In genomic region chr22:17671501-17672092, GRCh38 we compare ENCODE assay signal across 7 cellular contexts. TPM values are rescaled to one million over a fixed set of nuclear protein-coding genes. Genes with fewer than 3 reads are reported as not detected.
DNase-seq lines count a peak whose midpoint lies in the region; ATAC-seq, FAIRE-seq and TF ChIP-seq lines count a peak whose summit lies in the region.
"Not testable (repeated sequence)": the region's sequence is repeated elsewhere in the genome, so short reads cannot be mapped to it uniquely, and the experiment has no call there.

No MANE protein-coding gene starts in this region.

- not testable (repeated sequence) for H3K27me3 Mint-ChIP-seq in activated naive CD8-positive, alpha-beta T cell treated with anti-CD3 and anti-CD28 coated beads for 36 hours; stimulated activated naive CD8-positive, alpha-beta T cell treated with anti-CD3 and anti-CD28 coated beads, Interleukin-15, Interleukin-2, amounts not matched to agents 100 ng/mL and 50 ng/mL, for 24 hours

- H3K4me3 Mint-ChIP-seq in activated naive CD8-positive, alpha-beta T cell treated with anti-CD3 and anti-CD28 coated beads for 36 hours, result not testable (repeated sequence)
- peak overlapping the region; percentile 15 for H3K4me3 Mint-ChIP-seq in stimulated activated naive CD8-positive, alpha-beta T cell treated with anti-CD3 and anti-CD28 coated beads, Interleukin-15, Interleukin-2, amounts not matched to agents 100 ng/mL and 50 ng/mL, for 24 hours

- FAIRE-seq in K562 (lab: Jason Lieb, UNC), result not testable (repeated sequence)

- not testable (repeated sequence) for BruUV-seq in K562 (replicated peaks; lab: Mats Ljungman, UMichigan)

- H3K9me1 ChIP-seq in K562 (ENCODE audit: control insufficient read depth, insufficient read depth, low read length), result not testable (repeated sequence)

- not testable (repeated sequence) for ATAC-seq in K562
- ATAC-seq in psoas muscle, result peak; percentile 33 to 76 (median 66)

- CTCF ChIA-PET in K562 (lab: Yijun Ruan, JAX; ENCODE audit: low intra/inter-chr PET ratio), result not testable (repeated sequence)

- peaks cover 33% of the 10 kb centered on the region for H3K4me1 Mint-ChIP-seq in activated naive CD8-positive, alpha-beta T cell treated with anti-CD3 and anti-CD28 coated beads for 36 hours
- H3K4me1 Mint-ChIP-seq in stimulated activated naive CD8-positive, alpha-beta T cell treated with anti-CD3 and anti-CD28 coated beads, Interleukin-15, Interleukin-2, amounts not matched to agents 100 ng/mL and 50 ng/mL, for 24 hours (ENCODE audit: low read depth), result peaks cover 37% of the 10 kb centered on the region

- not testable (repeated sequence) for H4K20me1 ChIP-seq in K562 (replicated peaks; ENCODE audit: control insufficient read depth, insufficient read depth, low read length); fibroblast of lung (ENCODE audit: control insufficient read depth, extremely low read depth, insufficient read depth, low read length)

- peaks cover 32% of the 10 kb centered on the region for H3K36me3 Mint-ChIP-seq in activated naive CD8-positive, alpha-beta T cell treated with anti-CD3 and anti-CD28 coated beads for 36 hours
- peaks cover 30% of the 10 kb centered on the region for H3K36me3 Mint-ChIP-seq in stimulated activated naive CD8-positive, alpha-beta T cell treated with anti-CD3 and anti-CD28 coated beads, Interleukin-15, Interleukin-2, amounts not matched to agents 100 ng/mL and 50 ng/mL, for 24 hours (ENCODE audit: low read depth)

- TF ChIP-seq CTCF in VCaP (conservative IDR thresholded peaks at IDR 0.05); K562 (IDR thresholded peaks at IDR 0.05 in 2 of 3, conservative IDR thresholded peaks at IDR 0.05 in 1 of 3; ENCODE audit: insufficient read depth in 2 of 3, low read depth in 1 of 3, low read length in 3 of 3); fibroblast of lung (conservative IDR thresholded peaks at IDR 0.05 in 1 of 2, IDR thresholded peaks at IDR 0.05 in 1 of 2; ENCODE audit: low read depth in 1 of 2, low read length in 2 of 2); psoas muscle (IDR thresholded peaks at IDR 0.05): not testable (repeated sequence)

- DNase-seq in activated naive CD8-positive, alpha-beta T cell treated with anti-CD3 and anti-CD28 coated beads for 36 hours; K562 (ENCODE audit: extremely low read depth in 1 of 4, low spot score in 3 of 4): not testable (repeated sequence)
- peak in 1 of 2 donors; percentile 34 for DNase-seq in fibroblast of lung (ENCODE audit: low read depth in 2 of 2)
- peak in 1 of 2 donors; percentile 75 for DNase-seq in psoas muscle

- not testable (repeated sequence) for H3K9me3 Mint-ChIP-seq in activated naive CD8-positive, alpha-beta T cell treated with anti-CD3 and anti-CD28 coated beads for 36 hours; stimulated activated naive CD8-positive, alpha-beta T cell treated with anti-CD3 and anti-CD28 coated beads, Interleukin-15, Interleukin-2, amounts not matched to agents 100 ng/mL and 50 ng/mL, for 24 hours

- TF ChIP-seq EP300 in K562 (IDR thresholded peaks at IDR 0.05; ENCODE audit: low read length), result not testable (repeated sequence)

- peaks cover 46% of the 10 kb centered on the region for H3K79me2 ChIP-seq in K562 (ENCODE audit: control insufficient read depth, insufficient read depth, low read length)
- H3K79me2 ChIP-seq in fibroblast of lung (ENCODE audit: control insufficient read depth, insufficient read depth, low read length), result not testable (repeated sequence)

- H3K36me3 ChIP-seq in K562 (ENCODE audit: control insufficient read depth, insufficient read depth, low read length) (peaks cover 18% of the 10 kb centered on the region; the same call in 1 of the 3 replicates), psoas muscle (ENCODE audit: insufficient read depth in 1 of 2, low read depth in 1 of 2) (peaks cover 0 to 15% of the 10 kb centered on the region in 2 donors)
- not testable (repeated sequence) for H3K36me3 ChIP-seq in endocrine pancreas (ENCODE audit: control insufficient read depth, insufficient read depth, low read length); fibroblast of lung (ENCODE audit: control insufficient read depth, insufficient read depth, low read length)

- 93% methylated on average over 10 of the region's 10 CpGs for WGBS in K562 (ENCODE audit: insufficient coverage, low coverage, missing lambda C conversion rate)
- 60 to 74% (median 63%) methylated on average over 10 of the region's 10 CpGs for WGBS in psoas muscle, 3 donors

- not testable (repeated sequence) for TF ChIP-seq POLR2A in K562 (conservative IDR thresholded peaks at IDR 0.05)

- H2AFZ ChIP-seq in K562 (ENCODE audit: low read depth, low read length); fibroblast of lung (ENCODE audit: low read length): not testable (repeated sequence)

- in situ Hi-C loops in K562 (cut with MboI), result not testable (repeated sequence)

- TF ChIP-seq RAD21 in K562 (CRISPR knock-in tag; conservative IDR thresholded peaks at IDR 0.05 in 1 of 2, IDR thresholded peaks at IDR 0.05 in 1 of 2), result not testable (repeated sequence)

- not testable (repeated sequence) for H3K9me3 ChIP-seq in K562 (replicated peaks; ENCODE audit: control insufficient read depth, insufficient read depth, low read depth, low read length); endocrine pancreas (ENCODE audit: control insufficient read depth, low read length); fibroblast of lung (ENCODE audit: control insufficient read depth, insufficient read depth, low read depth, low read length); psoas muscle

- H3K4me1 ChIP-seq in K562 (replicated peaks in 1 of 2; ENCODE audit: control insufficient read depth in 2 of 2, insufficient read depth in 2 of 2, low read length in 2 of 2), result peaks cover 9 to 23% of the 10 kb centered on the region in 2 experiments; a peak in 4 of 5 replicates
- peaks cover 15% of the 10 kb centered on the region for H3K4me1 ChIP-seq in endocrine pancreas (ENCODE audit: control insufficient read depth, insufficient read depth, low read length)
- H3K4me1 ChIP-seq in fibroblast of lung (ENCODE audit: control insufficient read depth, extremely low read depth, insufficient read depth, low read length), result peaks cover 11% of the 10 kb centered on the region
- H3K4me1 ChIP-seq in psoas muscle, result peaks cover 26% of the 10 kb centered on the region

- not testable (repeated sequence) for H3K9ac ChIP-seq in K562 (ENCODE audit: insufficient read depth in 1 of 2, low read depth in 2 of 2, low read length in 2 of 2); endocrine pancreas (ENCODE audit: control insufficient read depth, insufficient read depth, low read length); fibroblast of lung (ENCODE audit: insufficient read depth, low read length)

- intact Hi-C loops in K562 (cut with micrococcal nuclease), result not testable (repeated sequence)
- intact Hi-C loops in psoas muscle (cut with DNase I), result loop anchor here in 1 of 2 donors (10.0 kb wide), 1 partner anchor 63 kb away; no protein-coding TSS in a partner anchor

- H3K27me3 ChIP-seq in K562 (ENCODE audit: control insufficient read depth in 2 of 2, insufficient read depth in 2 of 2, low read length in 2 of 2); endocrine pancreas (ENCODE audit: control insufficient read depth, insufficient read depth, low read length); fibroblast of lung (ENCODE audit: control insufficient read depth, insufficient read depth, low read length); psoas muscle (ENCODE audit: insufficient read depth in 3 of 3, low read length in 2 of 3): not testable (repeated sequence)

- H3K27ac ChIP-seq in VCaP, result peak overlapping the region; percentile 0; the same call in 1 of the 2 replicates
- H3K27ac ChIP-seq in K562 (ENCODE audit: extremely low read depth, low read depth, low read length), result peak overlapping the region; percentile 71; the same call in 1 of the 3 replicates
- not testable (repeated sequence) for H3K27ac ChIP-seq in fibroblast of lung (ENCODE audit: insufficient read depth, low read length)
- peak overlapping the region; percentile 80 for H3K27ac ChIP-seq in psoas muscle

- not testable (repeated sequence) for H3K4me2 ChIP-seq in K562 (ENCODE audit: insufficient read depth, low read length)
- peak overlapping the region; percentile 3 for H3K4me2 ChIP-seq in fibroblast of lung (ENCODE audit: extremely low read depth, insufficient read depth, low read length)

- H3K4me3 ChIP-seq in K562; fibroblast of lung (replicated peaks in 1 of 4; ENCODE audit: control extremely low read depth in 1 of 4, insufficient read depth in 1 of 4, low read depth in 3 of 4, low read length in 4 of 4): not testable (repeated sequence)
- H3K4me3 ChIP-seq in endocrine pancreas (ENCODE audit: control insufficient read depth, insufficient read depth, low read length) (peak overlapping the region; percentile 40), psoas muscle (peak overlapping the region; percentile 4)

- POLR2A ChIA-PET in K562 (lab: Yijun Ruan, JAX), result interaction anchor here (0.6 to 1.9 kb wide), 7 partner anchors 10 to 937 kb away, joined by 3 to 13 read pairs (median 4); no protein-coding TSS in a partner anchor

- H3K27ac Mint-ChIP-seq in activated naive CD8-positive, alpha-beta T cell treated with anti-CD3 and anti-CD28 coated beads for 36 hours, result peak overlapping the region; percentile 69
- H3K27ac Mint-ChIP-seq in stimulated activated naive CD8-positive, alpha-beta T cell treated with anti-CD3 and anti-CD28 coated beads, Interleukin-15, Interleukin-2, amounts not matched to agents 100 ng/mL and 50 ng/mL, for 24 hours, result peak overlapping the region; percentile 70

RNA-seq across cellular contexts. Expression of gene BCL2L13, which starts 33.0 kb away (rescaled TPM):
- 10 to 100 TPM; 35.3 to 38.0 TPM for total RNA-seq in activated naive CD8-positive, alpha-beta T cell treated with anti-CD3 and anti-CD28 coated beads for 36 hours
- 41.1 and 59.5 TPM in 2 replicates for total RNA-seq in K562 (2011; cell fraction: chromatin; rRNA removed; ENCODE audit: low replicate concordance)
- 31.4 and 35.0 TPM in 2 replicates for total RNA-seq in K562 (2011; cell fraction: nucleolus; rRNA removed)
- 49.1 and 68.7 TPM in 2 replicates for total RNA-seq in K562 (2011; cell fraction: nucleoplasm; rRNA removed)
- total RNA-seq in K562 (2014; rRNA removed), result 42.8 and 53.2 TPM in 2 replicates
- 56.5 and 61.9 TPM in 2 replicates for total RNA-seq in K562 (2014; rRNA removed; fragmentation: Illumina TruSeq; extraction: Trizol)
- 41.9 and 46.0 TPM in 2 replicates for total RNA-seq in K562 (2015; rRNA removed; fragmentation: Illumina TruSeq; extraction: Trizol)
- 56.8 and 58.4 TPM in 2 replicates for total RNA-seq in K562 (2021)
- polyA plus RNA-seq in K562 (2011; rRNA removed), result 61.3 and 63.4 TPM in 2 replicates
- 40.5 and 52.1 TPM in 2 replicates for polyA plus RNA-seq in K562 (2011; cell fraction: cytosol; rRNA removed)
- polyA plus RNA-seq in K562 (2011; cell fraction: nucleus; rRNA removed), result 26.2 and 29.4 TPM in 2 replicates
- polyA plus RNA-seq in K562 (2012), result 38.9 and 63.2 TPM in 2 replicates
- polyA plus RNA-seq in K562 (2014; fragmentation: Illumina TruSeq; extraction: Trizol), result 57.3 and 59.6 TPM in 2 replicates
- polyA plus RNA-seq in K562 (2014; fragmentation: Nextera tagmentation; extraction: Ambion mirVana), result 10 to 100 TPM; 43.6 to 60.8 TPM
- 41.5 and 42.4 TPM in 2 replicates for polyA plus RNA-seq in K562 (2014; rRNA removed)
- 75.9 and 78.7 TPM in 2 replicates for polyA minus RNA-seq in K562 (2011; rRNA and poly(A)+ RNA removed)
- 35.5 and 39.9 TPM in 2 replicates for polyA minus RNA-seq in K562 (2011; cell fraction: cytosol; rRNA and poly(A)+ RNA removed)
- 14.1 and 22.7 TPM in 2 replicates for polyA minus RNA-seq in K562 (2011; cell fraction: nucleus; rRNA and poly(A)+ RNA removed)
- total RNA-seq in fibroblast of lung, result 56.2 and 76.8 TPM in 2 replicates
- polyA plus RNA-seq in fibroblast of lung, result 56.9 and 65.1 TPM in 2 replicates
- 43.0 and 49.7 TPM in 2 replicates for polyA plus RNA-seq in fibroblast of lung (2012)
- 47.3 and 71.7 TPM in 2 replicates for polyA minus RNA-seq in fibroblast of lung (ENCODE audit: low replicate concordance)
- 100 to 1,000 TPM; 123 to 201 (median 130) TPM for total RNA-seq in psoas muscle
- polyA plus RNA-seq in psoas muscle, result 100 to 1,000 TPM in 1 of 3 donors, 10 to 100 TPM in 2; 67.0 to 165 (median 89.0) TPM

RNA-seq across cellular contexts. Expression of gene ATP6V1E1, which starts 43.0 kb away (rescaled TPM):
- total RNA-seq in activated naive CD8-positive, alpha-beta T cell treated with anti-CD3 and anti-CD28 coated beads for 36 hours, result 10 to 100 TPM; 78.7 to 82.1 TPM
- total RNA-seq in K562 (2011; cell fraction: chromatin; rRNA removed; ENCODE audit: low replicate concordance), result 63.6 and 104 TPM in 2 replicates
- 48.9 and 50.5 TPM in 2 replicates for total RNA-seq in K562 (2011; cell fraction: nucleolus; rRNA removed)
- total RNA-seq in K562 (2011; cell fraction: nucleoplasm; rRNA removed), result 69.7 and 91.1 TPM in 2 replicates
- 127 and 151 TPM in 2 replicates for total RNA-seq in K562 (2014; rRNA removed)
- total RNA-seq in K562 (2014; rRNA removed; fragmentation: Illumina TruSeq; extraction: Trizol), result 157 and 175 TPM in 2 replicates
- total RNA-seq in K562 (2015; rRNA removed; fragmentation: Illumina TruSeq; extraction: Trizol), result 175 and 184 TPM in 2 replicates
- 122 and 129 TPM in 2 replicates for total RNA-seq in K562 (2021)
- 187 and 192 TPM in 2 replicates for polyA plus RNA-seq in K562 (2011; rRNA removed)
- 87.5 and 145 TPM in 2 replicates for polyA plus RNA-seq in K562 (2011; cell fraction: cytosol; rRNA removed)
- 40.7 and 68.0 TPM in 2 replicates for polyA plus RNA-seq in K562 (2011; cell fraction: nucleus; rRNA removed)
- polyA plus RNA-seq in K562 (2012), result 166 and 250 TPM in 2 replicates
- polyA plus RNA-seq in K562 (2014; fragmentation: Illumina TruSeq; extraction: Trizol), result 197 and 230 TPM in 2 replicates
- 100 to 1,000 TPM; 179 to 249 TPM for polyA plus RNA-seq in K562 (2014; fragmentation: Nextera tagmentation; extraction: Ambion mirVana)
- 173 and 185 TPM in 2 replicates for polyA plus RNA-seq in K562 (2014; rRNA removed)
- 147 and 159 TPM in 2 replicates for polyA minus RNA-seq in K562 (2011; rRNA and poly(A)+ RNA removed)
- polyA minus RNA-seq in K562 (2011; cell fraction: cytosol; rRNA and poly(A)+ RNA removed), result 37.2 and 57.5 TPM in 2 replicates
- polyA minus RNA-seq in K562 (2011; cell fraction: nucleus; rRNA and poly(A)+ RNA removed), result 17.5 and 40.5 TPM in 2 replicates
- 164 and 182 TPM in 2 replicates for total RNA-seq in fibroblast of lung
- 238 and 244 TPM in 2 replicates for polyA plus RNA-seq in fibroblast of lung
- 168 and 179 TPM in 2 replicates for polyA plus RNA-seq in fibroblast of lung (2012)
- polyA minus RNA-seq in fibroblast of lung (ENCODE audit: low replicate concordance), result 56.2 and 63.5 TPM in 2 replicates
- total RNA-seq in psoas muscle, result 100 to 1,000 TPM; 122 to 185 (median 142) TPM
- 100 to 1,000 TPM; 158 to 263 (median 210) TPM for polyA plus RNA-seq in psoas muscle
